Comparison of ENCODE assay signal across 27 cellular contexts in the genomic region with DNA sequence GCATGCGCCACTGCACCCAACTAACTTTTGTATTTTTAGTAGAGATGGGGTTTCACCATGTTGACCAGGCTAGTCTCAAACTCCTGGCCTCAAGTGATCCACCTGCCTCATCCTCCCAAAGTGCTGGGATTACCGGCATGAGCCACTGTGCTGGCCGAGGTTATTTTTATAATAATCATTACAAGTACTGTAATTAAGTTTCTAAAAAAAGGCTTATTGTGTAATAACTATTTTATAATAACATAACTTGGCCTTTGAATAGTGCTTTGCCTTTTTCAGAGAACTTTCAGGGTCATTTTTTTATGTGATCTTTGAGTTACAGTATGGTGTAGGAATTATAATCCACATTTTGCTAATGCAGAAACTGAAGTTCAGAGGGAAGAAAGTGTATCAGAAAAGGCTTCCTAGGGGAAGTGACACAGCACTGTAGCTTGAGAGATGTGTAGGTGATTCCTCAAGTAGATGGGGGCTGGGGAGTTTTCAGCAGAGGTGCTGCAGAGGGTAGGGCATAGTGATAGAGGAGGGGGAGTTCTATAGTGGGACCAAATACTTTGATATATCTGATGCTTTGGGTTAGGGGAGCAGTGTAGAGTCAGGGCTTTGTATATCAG.
"Had no signal": no experiment of that assay in that cellular context is flagged by ENCODE, and none has a peak within 500 bp of the region (broad histone marks: within the 10 kb centered on the region; RNA-seq: fewer than 3 reads in every experiment).

No MANE protein-coding gene starts in this region.

- H3K27me3 ChIP-seq: brain microvascular endothelial cell, cardiac muscle cell had no signal

- H3K36me3 ChIP-seq: brain microvascular endothelial cell, cardiac muscle cell had no signal

- H3K27me3 Mint-ChIP-seq: activated B cell treated with CpG ODN at 0.5 μM for 24 hours; activated CD4-positive, alpha-beta T cell treated with anti-CD3 and anti-CD28 coated beads, Interleukin-2, amount 10 ng/mL, durations not matched to agents 7 days and 5 days; activated naive CD8-positive, alpha-beta T cell had no signal

- FAIRE-seq: astrocyte, TTC549 had no signal

- H3K27ac ChIP-seq: brain microvascular endothelial cell, cardiac muscle cell had no signal

- H3K4me3 Mint-ChIP-seq: activated B cell treated with CpG ODN at 0.5 μM for 24 hours; activated CD4-positive, alpha-beta memory T cell treated with anti-CD3 and anti-CD28 coated beads for 36 hours; activated CD4-positive, alpha-beta T cell treated with anti-CD3 and anti-CD28 coated beads, Interleukin-2, amount 10 ng/mL, durations not matched to agents 7 days and 5 days; activated naive CD4-positive, alpha-beta T cell treated with anti-CD3 and anti-CD28 coated beads for 36 hours; activated naive CD8-positive, alpha-beta T cell; activated T-helper 17 cell treated with anti-CD3 and anti-CD28 coated beads, Interleukin-2, amount 50 U/mL, for 72 hours; T-helper 17 cell had no signal

- H3K4me3 ChIP-seq: cardiac muscle cell had no signal

- H3K9me3 Mint-ChIP-seq: activated B cell treated with CpG ODN at 0.5 μM for 24 hours; activated CD4-positive, alpha-beta memory T cell treated with anti-CD3 and anti-CD28 coated beads for 36 hours; activated CD4-positive, alpha-beta T cell treated with anti-CD3 and anti-CD28 coated beads, Interleukin-2, amount 10 ng/mL, durations not matched to agents 7 days and 5 days; activated naive CD4-positive, alpha-beta T cell treated with anti-CD3 and anti-CD28 coated beads for 36 hours; activated T-helper 17 cell treated with anti-CD3 and anti-CD28 coated beads, Interleukin-2, amount 50 U/mL, for 72 hours had no signal

- DNase-seq: activated B cell treated with CpG ODN at 0.5 μM for 24 hours; activated CD4-positive, alpha-beta memory T cell treated with anti-CD3 and anti-CD28 coated beads for 36 hours; activated CD4-positive, alpha-beta T cell treated with anti-CD3 and anti-CD28 coated beads, Interleukin-2, amount 10 ng/mL, durations not matched to agents 7 days and 5 days; activated gamma-delta T cell; activated naive CD4-positive, alpha-beta T cell treated with anti-CD3 and anti-CD28 coated beads for 36 hours; activated T-cell treated with anti-CD3 and anti-CD28 coated beads for 4 hours; activated T-cell treated with anti-CD3 and anti-CD28 coated beads, Interleukin-2, amount 50 U/mL, for 48 hours; amygdala; brain microvascular endothelial cell; Kasumi-1; NCI-H1092; NCI-H1417 treated with DMSO at 0.1 percent for 48 hours; NCI-H1694; NCI-H2029; NCI-H2107; NCI-H2171 treated with DMSO at 0.1 percent for 48 hours; NCI-H226; NCI-H82; PC-3; SIG-M5; T-helper 17 cell; T-helper 9 cell had no signal

- H3K27ac Mint-ChIP-seq: activated B cell treated with CpG ODN at 0.5 μM for 24 hours; activated CD4-positive, alpha-beta memory T cell treated with anti-CD3 and anti-CD28 coated beads for 36 hours; activated CD4-positive, alpha-beta T cell treated with anti-CD3 and anti-CD28 coated beads, Interleukin-2, amount 10 ng/mL, durations not matched to agents 7 days and 5 days; activated naive CD4-positive, alpha-beta T cell treated with anti-CD3 and anti-CD28 coated beads for 36 hours; activated naive CD8-positive, alpha-beta T cell had no signal

- ATAC-seq: activated T-helper 17 cell treated with anti-CD3 and anti-CD28 coated beads, Interleukin-2, amount 50 U/mL, for 72 hours; PC-3; T-helper 17 cell had no signal
